8 cellular contexts compared by ENCODE assay signal in the genomic region with DNA sequence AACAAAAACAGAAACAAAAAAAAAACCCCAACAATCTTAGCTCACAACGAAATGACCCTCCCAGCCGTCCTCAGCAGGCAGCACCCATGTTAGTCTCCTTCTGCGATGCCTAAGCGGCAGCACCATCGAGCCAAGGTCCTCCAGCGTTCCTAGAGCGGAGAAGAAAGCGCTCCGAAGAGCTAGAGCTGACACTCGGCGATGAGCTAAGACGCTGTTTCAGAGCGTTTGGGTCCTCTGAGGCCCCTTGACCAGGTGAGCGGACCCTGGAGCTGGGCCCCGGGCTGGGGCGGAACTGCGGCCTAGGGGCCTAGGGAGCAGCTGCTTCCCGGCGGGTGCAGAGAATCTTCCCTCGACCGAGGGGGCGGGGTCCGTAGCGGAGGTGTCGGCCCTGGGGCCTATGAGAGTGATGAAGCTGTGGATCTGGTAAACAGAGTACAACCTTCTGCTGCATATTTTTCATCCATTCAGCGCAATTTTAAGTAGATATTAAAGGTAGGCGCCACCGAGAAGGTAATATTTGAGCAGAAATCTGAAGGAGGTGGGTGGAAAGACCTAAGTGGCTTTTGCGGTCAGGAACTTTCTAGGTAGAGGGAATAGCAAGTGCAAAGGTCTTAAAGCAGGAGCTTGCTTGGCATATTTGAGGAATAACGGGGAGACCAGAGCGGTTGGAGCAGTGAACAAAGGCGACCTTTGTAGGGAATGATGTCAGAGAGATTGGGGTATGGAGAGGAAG. TPM values are rescaled to one million over a fixed set of nuclear protein-coding genes. Genes with fewer than 3 reads are reported as not detected.
DNase-seq lines count a peak whose midpoint lies in the region; ATAC-seq and TF ChIP-seq lines count a peak whose summit lies in the region.

A gene (plus strand): TSS at position 182 of the 733 bp plus-strand sequence. CDS start 4,777 bp downstream, outside the sequence.

- intact Hi-C loops in left ventricle myocardium superior (cut with micrococcal nuclease): no loop called here
- intact Hi-C loops in prostate gland (cut with DNase I): loop anchor here (5.0 kb wide), 1 partner anchor 70 kb away; a partner anchor contains a TSS

- peak within 1 kb of the TSS; percentile 53 to 54 for H3K4me3 ChIP-seq in prostate gland

- TF ChIP-seq CTCF in prostate gland (IDR thresholded peaks at IDR 0.05): no peak

- H3K36me3 ChIP-seq in prostate gland: no peaks in the 10 kb centered on the region

- peak within 1 kb of the TSS; percentile 73 to 80 for H3K27ac ChIP-seq in prostate gland

- DNase-seq in NCI-H146 (lab: John Stamatoyannopoulos, UW): peak; percentile 87
- DNase-seq in T-helper 1 cell: peak; percentile 43 to 90 (median 61)
- DNase-seq in anterior cingulate cortex (lab: John Stamatoyannopoulos, UW): peak in 57 of 58 donors; percentile 32 to 88 (median 76)
- DNase-seq in left ventricle myocardium superior: peak; percentile 88
- peak; percentile 65 for DNase-seq in prostate gland (ENCODE audit: low spot score)
- peak; percentile 82 for DNase-seq in ureter (ENCODE audit: low spot score)

- peak; percentile 92 for ATAC-seq in GM18498 (IDR thresholded peaks at IDR 0.05; ENCODE audit: unreplicated experiment)
- ATAC-seq in HG02870 (IDR thresholded peaks at IDR 0.05; ENCODE audit: unreplicated experiment): peak; percentile 92
- peak; percentile 99 for ATAC-seq in left ventricle myocardium superior

- peak; percentile 31 for TF ChIP-seq POLR2A in prostate gland (IDR thresholded peaks at IDR 0.05)

- no peaks in the 10 kb centered on the region for H3K9me3 ChIP-seq in prostate gland

- WGBS in prostate gland: under 1% methylated on average over 32 of the region's 32 CpGs

- H3K27me3 ChIP-seq in prostate gland (replicated peaks; ENCODE audit: insufficient read depth): no peaks in the 10 kb centered on the region

- no peaks in the 10 kb centered on the region for H3K4me1 ChIP-seq in prostate gland (replicated peaks)

RNA-seq across cellular contexts. Expression of the gene that starts here (rescaled TPM):
- 13.8 TPM for total RNA-seq in left ventricle myocardium superior
- total RNA-seq in prostate gland: 10 to 100 TPM; 25.0 to 30.7 TPM
- total RNA-seq in ureter: 16.9 TPM

Comparison
In these comparisons a context has a peak if more than half of its experiments do, and no peak if none do; other contexts are left out.
1. Peak in every context shown above with its lines: DNase-seq, ATAC-seq, H3K4me3 ChIP-seq and H3K27ac ChIP-seq.